Comparison of ENCODE assay signal across 16 cellular contexts in genomic region chr2:152369176-152369860, GRCh38.
DNase-seq lines count a peak whose midpoint lies in the region; ATAC-seq, FAIRE-seq and TF ChIP-seq lines count a peak whose summit lies in the region.
"Had no signal": no experiment of that assay in that cellular context is flagged by ENCODE, and none has a peak within 500 bp of the region (broad histone marks: within the 10 kb centered on the region; RNA-seq: fewer than 3 reads in every experiment).

No MANE protein-coding gene starts in this region.

- no peak overlapping the region for H3K27ac ChIP-seq in RWPE2 (ENCODE audit: poor library complexity, severe bottlenecking)
- H3K27ac ChIP-seq: HL-60 had no signal

- H3K27me3 ChIP-seq in RWPE2 (ENCODE audit: insufficient read depth, poor library complexity, severe bottlenecking): no peaks in the 10 kb centered on the region

- FAIRE-seq in D721Med (lab: Jason Lieb, UNC): no peak
- FAIRE-seq: GM18507 had no signal

- no peaks in the 10 kb centered on the region for H3K9me3 ChIP-seq in RWPE2 (ENCODE audit: severe bottlenecking)
- H3K9me3 ChIP-seq: mucosa of descending colon had no signal

- no peaks in the 10 kb centered on the region for H3K36me3 ChIP-seq in RWPE2 (ENCODE audit: low read depth)

- no peak overlapping the region for H3K4me3 ChIP-seq in RWPE2 (ENCODE audit: severe bottlenecking)
- no peak overlapping the region for H3K4me3 ChIP-seq in fibroblast of pulmonary artery (replicated peaks; ENCODE audit: low read depth, low read length)
- no peak overlapping the region for H3K4me3 ChIP-seq in skeletal muscle cell (ENCODE audit: low read depth, low read length)
- H3K4me3 ChIP-seq: mucosa of descending colon had no signal

- peak; percentile 70 for DNase-seq in GM03348 (ENCODE audit: low spot score)
- no peak for DNase-seq in RWPE2 (ENCODE audit: low spot score)
- DNase-seq in fibroblast of pulmonary artery (ENCODE audit: low read depth): peak; percentile 88
- peak; percentile 88 for DNase-seq in skeletal muscle cell (ENCODE audit: low read depth)
- no peak for DNase-seq in D721Med (ENCODE audit: insufficient read length, low spot score)
- DNase-seq in SKM-1 treated with dmso at 0.1 percent for 144 hours (lab: John Stamatoyannopoulos, UW; ENCODE audit: unreplicated experiment): no peak
- DNase-seq: activated CD4-positive, alpha-beta T cell treated with anti-CD3 and anti-CD28 coated beads, Interleukin-2, amount 10 ng/mL, durations not matched to agents 24 days and 14 days; activated effector memory CD4-positive, alpha-beta T cell treated with anti-CD3 and anti-CD28 coated beads, Interleukin-2, amount 50 U/mL, for 16 hours; mucosa of descending colon; NCI-H1092; NK-92 treated with Interleukin-12 subunit alpha and Interleukin-12 subunit beta, amount 100 ng/mL, for 24 hours had no signal

- H3K4me1 ChIP-seq in RWPE2 (ENCODE audit: insufficient read depth, poor library complexity, severe bottlenecking): peaks cover 18% of the 10 kb centered on the region

- TF ChIP-seq CTCF in RWPE2 (IDR thresholded peaks at IDR 0.05; ENCODE audit: poor library complexity, severe bottlenecking): no peak
- TF ChIP-seq CTCF in fibroblast of pulmonary artery (IDR thresholded peaks at IDR 0.05; ENCODE audit: low read length, missing control alignments): no peak
- TF ChIP-seq CTCF in D721Med (IDR thresholded peaks at IDR 0.05; ENCODE audit: insufficient read depth, missing control alignments): no peak

- ATAC-seq in RWPE2 (ENCODE audit: low read depth) (peak; percentile 74), HG03460 (IDR thresholded peaks at IDR 0.05; ENCODE audit: unreplicated experiment) (no peak), GM18909 (IDR thresholded peaks at IDR 0.05; ENCODE audit: poor library complexity, unreplicated experiment) (no peak)
- ATAC-seq: mucosa of descending colon, sciatic nerve had no signal

Comparison
In these comparisons a context has a peak if more than half of its experiments do, and no peak if none do; other contexts are left out.
1. DNase-seq: peak in GM03348 (single experiment), fibroblast of pulmonary artery (single experiment) and skeletal muscle cell (single experiment); none in RWPE2 (single experiment), D721Med (single experiment) and SKM-1 treated with dmso at 0.1 percent for 144 hours (single experiment).